Comparison of ENCODE assay signal across 1 cellular context in the genomic region with DNA sequence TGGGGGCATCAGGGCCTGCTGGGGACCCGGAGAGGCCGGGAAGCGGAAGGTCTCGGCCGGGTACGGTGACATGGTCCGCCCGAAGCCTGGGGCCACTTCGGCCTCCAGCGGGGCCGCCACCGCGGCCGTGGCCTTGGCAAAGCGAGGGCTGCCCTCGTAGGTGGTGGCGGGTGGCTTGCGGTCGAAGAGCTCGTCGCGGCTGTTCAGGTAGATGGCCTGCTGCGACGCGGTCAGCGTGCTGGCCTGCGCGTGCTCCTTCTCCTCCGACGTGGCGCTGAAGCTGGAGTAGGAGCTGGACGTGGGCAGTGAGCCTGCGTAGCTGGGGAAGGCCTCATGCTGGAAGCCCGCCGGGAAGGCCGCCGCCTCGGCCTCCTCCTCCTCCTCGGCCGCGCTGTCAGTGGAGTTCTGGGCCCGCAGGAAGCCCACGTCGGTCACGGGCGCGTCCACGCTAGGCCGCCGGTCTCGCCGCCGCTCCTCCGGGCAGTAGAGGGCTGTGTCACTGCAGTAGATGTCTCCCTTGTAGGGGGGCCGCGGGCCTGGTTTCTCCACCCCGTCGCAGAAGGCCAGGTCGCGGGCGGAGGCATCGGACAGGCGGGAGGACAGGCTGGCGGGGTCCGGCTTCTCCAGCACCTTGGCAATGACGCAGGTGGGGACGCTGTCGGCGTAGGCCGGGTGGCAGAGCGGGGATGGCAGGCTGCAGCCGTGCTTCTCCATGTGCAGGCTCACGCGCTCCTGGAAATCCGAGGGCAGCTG.
TF ChIP-seq lines count a peak whose summit lies in the region.

No MANE protein-coding gene starts in this region.

TF ChIP-seq in HepG2, 621 proteins besides CTCF, POLR2A, EP300 and RAD21:
- TF ChIP-seq, protein P1, sequence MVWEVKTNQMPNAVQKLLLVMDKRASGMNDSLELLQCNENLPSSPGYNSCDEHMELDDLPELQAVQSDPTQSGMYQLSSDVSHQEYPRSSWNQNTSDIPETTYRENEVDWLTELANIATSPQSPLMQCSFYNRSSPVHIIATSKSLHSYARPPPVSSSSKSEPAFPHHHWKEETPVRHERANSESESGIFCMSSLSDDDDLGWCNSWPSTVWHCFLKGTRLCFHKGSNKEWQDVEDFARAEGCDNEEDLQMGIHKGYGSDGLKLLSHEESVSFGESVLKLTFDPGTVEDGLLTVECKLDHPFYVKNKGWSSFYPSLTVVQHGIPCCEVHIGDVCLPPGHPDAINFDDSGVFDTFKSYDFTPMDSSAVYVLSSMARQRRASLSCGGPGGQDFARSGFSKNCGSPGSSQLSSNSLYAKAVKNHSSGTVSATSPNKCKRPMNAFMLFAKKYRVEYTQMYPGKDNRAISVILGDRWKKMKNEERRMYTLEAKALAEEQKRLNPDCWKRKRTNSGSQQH (CRISPR knock-in tag; IDR thresholded peaks at IDR 0.05; ENCODE audit: low read depth) = no peak
- TF ChIP-seq ZNF83 (CRISPR knock-in tag; IDR thresholded peaks at IDR 0.05; ENCODE audit: borderline replicate concordance) (no peak), ZNF12 (CRISPR knock-in tag; IDR thresholded peaks at IDR 0.05) (no peak), THAP11 (CRISPR knock-in tag; IDR thresholded peaks at IDR 0.05) (no peak), EEA1 (CRISPR knock-in tag; IDR thresholded peaks at IDR 0.05; ENCODE audit: borderline replicate concordance) (no peak), SALL2 (CRISPR knock-in tag; IDR thresholded peaks at IDR 0.05) (no peak), ZFX (CRISPR knock-in tag; IDR thresholded peaks at IDR 0.05; ENCODE audit: low read depth) (no peak), ZNF781 (CRISPR knock-in tag; IDR thresholded peaks at IDR 0.05; ENCODE audit: borderline replicate concordance, not compliant biosample characterization) (no peak), SRF (IDR thresholded peaks at IDR 0.05; ENCODE audit: low read depth, low read length) (no peak), CCAR2 (optimal IDR thresholded peaks at IDR 0.05; ENCODE audit: low read depth, low read length) (no peak), ZNF567 (CRISPR knock-in tag; IDR thresholded peaks at IDR 0.05; ENCODE audit: borderline replicate concordance) (no peak), ARNT (IDR thresholded peaks at IDR 0.05) (no peak)
- TF ChIP-seq, protein P2, sequence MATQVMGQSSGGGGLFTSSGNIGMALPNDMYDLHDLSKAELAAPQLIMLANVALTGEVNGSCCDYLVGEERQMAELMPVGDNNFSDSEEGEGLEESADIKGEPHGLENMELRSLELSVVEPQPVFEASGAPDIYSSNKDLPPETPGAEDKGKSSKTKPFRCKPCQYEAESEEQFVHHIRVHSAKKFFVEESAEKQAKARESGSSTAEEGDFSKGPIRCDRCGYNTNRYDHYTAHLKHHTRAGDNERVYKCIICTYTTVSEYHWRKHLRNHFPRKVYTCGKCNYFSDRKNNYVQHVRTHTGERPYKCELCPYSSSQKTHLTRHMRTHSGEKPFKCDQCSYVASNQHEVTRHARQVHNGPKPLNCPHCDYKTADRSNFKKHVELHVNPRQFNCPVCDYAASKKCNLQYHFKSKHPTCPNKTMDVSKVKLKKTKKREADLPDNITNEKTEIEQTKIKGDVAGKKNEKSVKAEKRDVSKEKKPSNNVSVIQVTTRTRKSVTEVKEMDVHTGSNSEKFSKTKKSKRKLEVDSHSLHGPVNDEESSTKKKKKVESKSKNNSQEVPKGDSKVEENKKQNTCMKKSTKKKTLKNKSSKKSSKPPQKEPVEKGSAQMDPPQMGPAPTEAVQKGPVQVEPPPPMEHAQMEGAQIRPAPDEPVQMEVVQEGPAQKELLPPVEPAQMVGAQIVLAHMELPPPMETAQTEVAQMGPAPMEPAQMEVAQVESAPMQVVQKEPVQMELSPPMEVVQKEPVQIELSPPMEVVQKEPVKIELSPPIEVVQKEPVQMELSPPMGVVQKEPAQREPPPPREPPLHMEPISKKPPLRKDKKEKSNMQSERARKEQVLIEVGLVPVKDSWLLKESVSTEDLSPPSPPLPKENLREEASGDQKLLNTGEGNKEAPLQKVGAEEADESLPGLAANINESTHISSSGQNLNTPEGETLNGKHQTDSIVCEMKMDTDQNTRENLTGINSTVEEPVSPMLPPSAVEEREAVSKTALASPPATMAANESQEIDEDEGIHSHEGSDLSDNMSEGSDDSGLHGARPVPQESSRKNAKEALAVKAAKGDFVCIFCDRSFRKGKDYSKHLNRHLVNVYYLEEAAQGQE (IDR thresholded peaks at IDR 0.05; ENCODE audit: borderline replicate concordance in 1 of 2, low read depth in 1 of 2, low read length in 2 of 2) = no peak
- TF ChIP-seq, protein P3, sequence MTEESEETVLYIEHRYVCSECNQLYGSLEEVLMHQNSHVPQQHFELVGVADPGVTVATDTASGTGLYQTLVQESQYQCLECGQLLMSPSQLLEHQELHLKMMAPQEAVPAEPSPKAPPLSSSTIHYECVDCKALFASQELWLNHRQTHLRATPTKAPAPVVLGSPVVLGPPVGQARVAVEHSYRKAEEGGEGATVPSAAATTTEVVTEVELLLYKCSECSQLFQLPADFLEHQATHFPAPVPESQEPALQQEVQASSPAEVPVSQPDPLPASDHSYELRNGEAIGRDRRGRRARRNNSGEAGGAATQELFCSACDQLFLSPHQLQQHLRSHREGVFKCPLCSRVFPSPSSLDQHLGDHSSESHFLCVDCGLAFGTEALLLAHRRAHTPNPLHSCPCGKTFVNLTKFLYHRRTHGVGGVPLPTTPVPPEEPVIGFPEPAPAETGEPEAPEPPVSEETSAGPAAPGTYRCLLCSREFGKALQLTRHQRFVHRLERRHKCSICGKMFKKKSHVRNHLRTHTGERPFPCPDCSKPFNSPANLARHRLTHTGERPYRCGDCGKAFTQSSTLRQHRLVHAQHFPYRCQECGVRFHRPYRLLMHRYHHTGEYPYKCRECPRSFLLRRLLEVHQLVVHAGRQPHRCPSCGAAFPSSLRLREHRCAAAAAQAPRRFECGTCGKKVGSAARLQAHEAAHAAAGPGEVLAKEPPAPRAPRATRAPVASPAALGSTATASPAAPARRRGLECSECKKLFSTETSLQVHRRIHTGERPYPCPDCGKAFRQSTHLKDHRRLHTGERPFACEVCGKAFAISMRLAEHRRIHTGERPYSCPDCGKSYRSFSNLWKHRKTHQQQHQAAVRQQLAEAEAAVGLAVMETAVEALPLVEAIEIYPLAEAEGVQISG (CRISPR knock-in tag; IDR thresholded peaks at IDR 0.05) = no peak
